In genomic region chr4:84855774-84856173, GRCh38 we compare ENCODE assay signal across 11 cellular contexts.
DNase-seq lines count a peak whose midpoint lies in the region; ATAC-seq and TF ChIP-seq lines count a peak whose summit lies in the region.
"Had no signal": no experiment of that assay in that cellular context is flagged by ENCODE, and none has a peak within 500 bp of the region (broad histone marks: within the 10 kb centered on the region; RNA-seq: fewer than 3 reads in every experiment).

No MANE protein-coding gene starts in this region.

- peaks cover 6% of the 10 kb centered on the region for H3K4me1 ChIP-seq in right cardiac atrium (ENCODE audit: control insufficient read depth, insufficient read depth, low read length)
- no peaks in the 10 kb centered on the region for H3K4me1 ChIP-seq in prostate gland (replicated peaks)

- H3K27ac ChIP-seq in right cardiac atrium (ENCODE audit: low read length) (no peak overlapping the region), prostate gland (no peak overlapping the region)
- H3K27ac ChIP-seq: skin epidermis, thoracic aorta had no signal

- H3K27me3 ChIP-seq in right cardiac atrium (ENCODE audit: control insufficient read depth, insufficient read depth) (no peaks in the 10 kb centered on the region), prostate gland (replicated peaks; ENCODE audit: insufficient read depth) (no peaks in the 10 kb centered on the region)

- H3K4me3 ChIP-seq in LNCaP clone FGC (ENCODE audit: low read depth, low read length) (no peak overlapping the region), right cardiac atrium (ENCODE audit: low read length) (no peak overlapping the region), prostate gland (no peak overlapping the region)
- H3K4me3 ChIP-seq: skin epidermis, thoracic aorta had no signal

- WGBS in right cardiac atrium, result 41% methylated on average over 2 of the region's 2 CpGs
- 18% methylated on average over 2 of the region's 2 CpGs for WGBS in prostate gland

- H3K36me3 ChIP-seq in prostate gland, result no peaks in the 10 kb centered on the region

- TF ChIP-seq POLR2A in prostate gland (IDR thresholded peaks at IDR 0.05), result no peak

- DNase-seq in LNCaP clone FGC (ENCODE audit: low read depth) (peak; percentile 26), amygdala (lab: John Stamatoyannopoulos, UW) (peak in 42 of 56 donors; percentile 3 to 76 (median 24)), right cardiac atrium (peak in 1 of 3 donors; percentile 16), prostate gland (ENCODE audit: low spot score) (peak; percentile 12), epidermal melanocyte (ENCODE audit: insufficient read length, low spot score) (no peak), NAMALWA (ENCODE audit: low spot score) (no peak), GM10266 (ENCODE audit: extremely low spot score) (no peak)
- DNase-seq: IMR-90, NCI-H187 had no signal

- TF ChIP-seq CTCF in LNCaP clone FGC (IDR thresholded peaks at IDR 0.05; ENCODE audit: control insufficient read depth, extremely low read depth, insufficient read depth) (no peak), prostate gland (IDR thresholded peaks at IDR 0.05) (no peak), GM10266 (IDR thresholded peaks at IDR 0.05; ENCODE audit: control insufficient read depth, insufficient read depth, low read depth, missing control alignments) (no peak)

- no peaks in the 10 kb centered on the region for H3K9me3 ChIP-seq in right cardiac atrium (ENCODE audit: control insufficient read depth, low read length)
- H3K9me3 ChIP-seq in prostate gland, result no peaks in the 10 kb centered on the region
- H3K9me3 ChIP-seq: thoracic aorta had no signal

- ATAC-seq in right cardiac atrium, result peak; percentile 45 to 71

- intact Hi-C loops in right cardiac atrium (cut with DNase I) (no loop called here), prostate gland (cut with DNase I) (no loop called here)

Comparison
In these comparisons a context has a peak if more than half of its experiments do, and no peak if none do; other contexts are left out.
1. DNase-seq: peak in LNCaP clone FGC (single experiment), amygdala (42 of 56) and prostate gland (single experiment); none in epidermal melanocyte (single experiment), NAMALWA (single experiment) and GM10266 (single experiment).